Comparison of ENCODE assay signal across 24 cellular contexts in genomic region chr4:69875986-69876542, GRCh38. TPM values are rescaled to one million over a fixed set of nuclear protein-coding genes. Genes with fewer than 3 reads are reported as not detected.
"Had no signal": no experiment of that assay in that cellular context is flagged by ENCODE, and none has a peak within 500 bp of the region (broad histone marks: within the 10 kb centered on the region; RNA-seq: fewer than 3 reads in every experiment).

No MANE protein-coding gene starts in this region.

- H3K36me3 Mint-ChIP-seq: activated CD8-positive, alpha-beta memory T cell treated with anti-CD3 and anti-CD28 coated beads, Interleukin-2, amount 10 ng/mL, durations not matched to agents 7 days and 5 days; activated naive CD4-positive, alpha-beta T cell treated with anti-CD3 and anti-CD28 coated beads, Interleukin-2, amount 50 U/mL, for 24 hours had no signal

- H3K36me3 ChIP-seq: Peyer's patch had no signal

- H3K4me3 ChIP-seq: body of pancreas, Peyer's patch had no signal

- ATAC-seq: activated CD4-positive, CD25-positive, alpha-beta regulatory T cell treated with anti-CD3 and anti-CD28 coated beads, Interleukin-2, amount 50 U/mL, for 24 hours; activated CD8-positive, alpha-beta memory T cell treated with anti-CD3 and anti-CD28 coated beads, Interleukin-2, amount 10 ng/mL, durations not matched to agents 7 days and 5 days; body of pancreas had no signal

- H3K27me3 ChIP-seq: body of pancreas, Peyer's patch had no signal

- H3K9me3 ChIP-seq: body of pancreas, Peyer's patch had no signal

- H3K27ac ChIP-seq: body of pancreas had no signal

- H3K27ac Mint-ChIP-seq: activated CD8-positive, alpha-beta memory T cell treated with anti-CD3 and anti-CD28 coated beads, Interleukin-2, amount 10 ng/mL, durations not matched to agents 7 days and 5 days; activated naive CD4-positive, alpha-beta T cell treated with anti-CD3 and anti-CD28 coated beads, Interleukin-2, amount 50 U/mL, for 24 hours; activated T-cell treated with anti-CD3 and anti-CD28 coated beads, Interleukin-2, amount 50 U/mL, for 24 hours; activated T-helper 1 cell treated with anti-CD3 and anti-CD28 coated beads, Interleukin-12 subunit alpha, Interleukin-12 subunit beta, Interleukin-2, Interleukin-4 antibody, amounts not matched to agents 30 ng/mL and 10 ng/mL and 1 ng/mL, durations not matched to agents 14 hours and 24 hours and 36 hours; T-helper 1 cell treated with Interleukin-12 subunit alpha and Interleukin-12 subunit beta and Interleukin-4 antibody, amounts not matched to agents 30 μg/mL and 1 μg/mL, for 36 hours had no signal

- FAIRE-seq: bronchial epithelial cell had no signal

- DNase-seq: activated CD4-positive, alpha-beta T cell treated with anti-CD3 and anti-CD28 coated beads for 4 hours; activated CD8-positive, alpha-beta memory T cell treated with anti-CD3 and anti-CD28 coated beads, Interleukin-2, amount 10 ng/mL, durations not matched to agents 7 days and 5 days; activated effector memory CD4-positive, alpha-beta T cell treated with Interleukin-2 at 50 U/mL for 16 hours; activated naive CD4-positive, alpha-beta T cell; activated T-cell treated with anti-CD3 and anti-CD28 coated beads, Interleukin-2, amount 50 U/mL, for 24 hours; aorta; body of pancreas; Kasumi-1; KBM-7; NCI-H1092 treated with DMSO at 0.1 percent for 48 hours; NCI-H1417 treated with DMSO at 0.1 percent for 48 hours; NCI-H1694 treated with DMSO at 0.1 percent for 48 hours; NCI-H2081; NCI-H446; NCI-H524; Peyer's patch; SHP77 treated with DMSO at 0.1 percent for 48 hours had no signal

- H3K27me3 Mint-ChIP-seq: activated CD8-positive, alpha-beta memory T cell treated with anti-CD3 and anti-CD28 coated beads, Interleukin-2, amount 10 ng/mL, durations not matched to agents 7 days and 5 days; activated naive CD4-positive, alpha-beta T cell treated with anti-CD3 and anti-CD28 coated beads, Interleukin-2, amount 50 U/mL, for 24 hours; activated T-cell treated with anti-CD3 and anti-CD28 coated beads, Interleukin-2, amount 50 U/mL, for 24 hours had no signal

- H3K9me3 Mint-ChIP-seq: activated naive CD4-positive, alpha-beta T cell treated with anti-CD3 and anti-CD28 coated beads, Interleukin-2, amount 50 U/mL, for 24 hours; activated T-helper 1 cell treated with anti-CD3 and anti-CD28 coated beads, Interleukin-12 subunit alpha, Interleukin-12 subunit beta, Interleukin-2, Interleukin-4 antibody, amounts not matched to agents 30 ng/mL and 10 ng/mL and 1 ng/mL, durations not matched to agents 14 hours and 24 hours and 36 hours; T-helper 1 cell treated with Interleukin-12 subunit alpha and Interleukin-12 subunit beta and Interleukin-4 antibody, amounts not matched to agents 30 μg/mL and 1 μg/mL, for 36 hours had no signal

- H3K4me1 Mint-ChIP-seq: activated CD8-positive, alpha-beta memory T cell treated with anti-CD3 and anti-CD28 coated beads, Interleukin-2, amount 10 ng/mL, durations not matched to agents 7 days and 5 days; activated naive CD4-positive, alpha-beta T cell treated with anti-CD3 and anti-CD28 coated beads, Interleukin-2, amount 50 U/mL, for 24 hours had no signal

- H3K4me3 Mint-ChIP-seq: activated CD8-positive, alpha-beta memory T cell treated with anti-CD3 and anti-CD28 coated beads, Interleukin-2, amount 10 ng/mL, durations not matched to agents 7 days and 5 days; activated naive CD4-positive, alpha-beta T cell treated with anti-CD3 and anti-CD28 coated beads, Interleukin-2, amount 50 U/mL, for 24 hours; activated T-cell treated with anti-CD3 and anti-CD28 coated beads, Interleukin-2, amount 50 U/mL, for 24 hours; activated T-helper 1 cell treated with anti-CD3 and anti-CD28 coated beads, Interleukin-12 subunit alpha, Interleukin-12 subunit beta, Interleukin-2, Interleukin-4 antibody, amounts not matched to agents 30 ng/mL and 10 ng/mL and 1 ng/mL, durations not matched to agents 14 hours and 24 hours and 36 hours; T-helper 1 cell treated with Interleukin-12 subunit alpha and Interleukin-12 subunit beta and Interleukin-4 antibody, amounts not matched to agents 30 μg/mL and 1 μg/mL, for 36 hours had no signal

RNA-seq across cellular contexts. Expression of gene SULT1E1, which starts 16.1 kb away (rescaled TPM):
- total RNA-seq: activated CD8-positive, alpha-beta memory T cell treated with anti-CD3 and anti-CD28 coated beads, Interleukin-2, amount 10 ng/mL, durations not matched to agents 7 days and 5 days; activated T-helper 1 cell treated with anti-CD3 and anti-CD28 coated beads, Interleukin-12 subunit alpha, Interleukin-12 subunit beta, Interleukin-2, Interleukin-4 antibody, amounts not matched to agents 30 ng/mL and 10 ng/mL and 1 ng/mL, durations not matched to agents 14 hours and 24 hours and 36 hours; aorta; M059J; SK-MEL-5 had no signal

RNA-seq across cellular contexts. Expression of gene CSN1S1, which starts 54.8 kb away (rescaled TPM):
- total RNA-seq: activated CD8-positive, alpha-beta memory T cell treated with anti-CD3 and anti-CD28 coated beads, Interleukin-2, amount 10 ng/mL, durations not matched to agents 7 days and 5 days; activated T-helper 1 cell treated with anti-CD3 and anti-CD28 coated beads, Interleukin-12 subunit alpha, Interleukin-12 subunit beta, Interleukin-2, Interleukin-4 antibody, amounts not matched to agents 30 ng/mL and 10 ng/mL and 1 ng/mL, durations not matched to agents 14 hours and 24 hours and 36 hours; bronchial epithelial cell; M059J; Peyer's patch; SK-MEL-5 had no signal
- polyA plus RNA-seq: aorta had no signal
